1 cellular context compared by ENCODE assay signal in genomic region chr14:21997300-21997699, GRCh38.
TF ChIP-seq lines count a peak whose summit lies in the region.

No MANE protein-coding gene starts in this region.

TF ChIP-seq in K562, 482 proteins besides CTCF, POLR2A, EP300 and RAD21 (continued from another document):
- TF ChIP-seq, protein P1, sequence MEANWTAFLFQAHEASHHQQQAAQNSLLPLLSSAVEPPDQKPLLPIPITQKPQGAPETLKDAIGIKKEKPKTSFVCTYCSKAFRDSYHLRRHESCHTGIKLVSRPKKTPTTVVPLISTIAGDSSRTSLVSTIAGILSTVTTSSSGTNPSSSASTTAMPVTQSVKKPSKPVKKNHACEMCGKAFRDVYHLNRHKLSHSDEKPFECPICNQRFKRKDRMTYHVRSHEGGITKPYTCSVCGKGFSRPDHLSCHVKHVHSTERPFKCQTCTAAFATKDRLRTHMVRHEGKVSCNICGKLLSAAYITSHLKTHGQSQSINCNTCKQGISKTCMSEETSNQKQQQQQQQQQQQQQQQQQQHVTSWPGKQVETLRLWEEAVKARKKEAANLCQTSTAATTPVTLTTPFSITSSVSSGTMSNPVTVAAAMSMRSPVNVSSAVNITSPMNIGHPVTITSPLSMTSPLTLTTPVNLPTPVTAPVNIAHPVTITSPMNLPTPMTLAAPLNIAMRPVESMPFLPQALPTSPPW (CRISPR knock-in tag; IDR thresholded peaks at IDR 0.05), result no peak
- TF ChIP-seq SRSF3 (IDR thresholded peaks at IDR 0.05; ENCODE audit: insufficient read depth, low read length), result no peak
TF ChIP-seq in K562: peak in this region for 0.
